2 cellular contexts compared by ENCODE assay signal in the genomic region with DNA sequence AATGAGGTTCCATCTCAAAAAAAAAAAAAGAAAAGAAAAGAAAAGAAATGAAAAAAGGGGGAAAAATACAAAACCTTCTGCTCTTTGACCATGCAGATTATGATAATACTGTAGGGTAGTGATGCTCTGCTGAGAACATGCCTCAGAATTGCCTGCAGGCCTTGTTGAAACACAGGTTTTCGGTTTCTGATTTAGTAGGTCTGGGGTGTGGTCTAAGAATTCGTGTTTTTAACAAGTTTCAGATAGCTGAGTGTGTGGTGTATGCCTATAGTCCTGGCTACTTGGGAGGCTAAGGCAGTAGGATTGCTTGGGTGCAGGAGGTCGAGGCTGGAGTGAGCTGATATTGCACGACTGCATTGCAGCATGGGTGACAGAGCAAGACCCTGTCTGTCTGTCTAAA.
TF ChIP-seq lines count a peak whose summit lies in the region.

No MANE protein-coding gene starts in this region.

TF ChIP-seq in A549, 52 proteins besides CTCF, POLR2A, EP300 and RAD21:
- TF ChIP-seq HOXB13 (CRISPR knock-in tag; IDR thresholded peaks at IDR 0.05; ENCODE audit: low read depth) (no peak), SREBF2 (IDR thresholded peaks at IDR 0.05) (no peak), KDM5A (IDR thresholded peaks at IDR 0.05) (no peak), HOXB5 (CRISPR knock-in tag; IDR thresholded peaks at IDR 0.05) (no peak), CHD4 (IDR thresholded peaks at IDR 0.05; ENCODE audit: borderline replicate concordance) (no peak), RNF2 (IDR thresholded peaks at IDR 0.05; ENCODE audit: borderline replicate concordance, low read depth) (no peak), MAFK (IDR thresholded peaks at IDR 0.05; ENCODE audit: partially characterized antibody) (no peak), EHF (CRISPR knock-in tag; IDR thresholded peaks at IDR 0.05) (no peak), HOXA7 (CRISPR knock-in tag; IDR thresholded peaks at IDR 0.05) (no peak), RCOR1 (IDR thresholded peaks at IDR 0.05; ENCODE audit: low read depth, low read length) (no peak), NR3C1 (IDR thresholded peaks at IDR 0.05) (no peak), HDAC2 (IDR thresholded peaks at IDR 0.05) (no peak)
- TF ChIP-seq, protein P1, sequence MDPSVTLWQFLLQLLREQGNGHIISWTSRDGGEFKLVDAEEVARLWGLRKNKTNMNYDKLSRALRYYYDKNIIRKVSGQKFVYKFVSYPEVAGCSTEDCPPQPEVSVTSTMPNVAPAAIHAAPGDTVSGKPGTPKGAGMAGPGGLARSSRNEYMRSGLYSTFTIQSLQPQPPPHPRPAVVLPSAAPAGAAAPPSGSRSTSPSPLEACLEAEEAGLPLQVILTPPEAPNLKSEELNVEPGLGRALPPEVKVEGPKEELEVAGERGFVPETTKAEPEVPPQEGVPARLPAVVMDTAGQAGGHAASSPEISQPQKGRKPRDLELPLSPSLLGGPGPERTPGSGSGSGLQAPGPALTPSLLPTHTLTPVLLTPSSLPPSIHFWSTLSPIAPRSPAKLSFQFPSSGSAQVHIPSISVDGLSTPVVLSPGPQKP (IDR thresholded peaks at IDR 0.05; ENCODE audit: low read depth, low read length): no peak
- TF ChIP-seq, protein P2, sequence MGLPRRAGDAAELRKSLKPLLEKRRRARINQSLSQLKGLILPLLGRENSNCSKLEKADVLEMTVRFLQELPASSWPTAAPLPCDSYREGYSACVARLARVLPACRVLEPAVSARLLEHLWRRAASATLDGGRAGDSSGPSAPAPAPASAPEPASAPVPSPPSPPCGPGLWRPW (IDR thresholded peaks at IDR 0.05): no peak
- TF ChIP-seq, protein P3, sequence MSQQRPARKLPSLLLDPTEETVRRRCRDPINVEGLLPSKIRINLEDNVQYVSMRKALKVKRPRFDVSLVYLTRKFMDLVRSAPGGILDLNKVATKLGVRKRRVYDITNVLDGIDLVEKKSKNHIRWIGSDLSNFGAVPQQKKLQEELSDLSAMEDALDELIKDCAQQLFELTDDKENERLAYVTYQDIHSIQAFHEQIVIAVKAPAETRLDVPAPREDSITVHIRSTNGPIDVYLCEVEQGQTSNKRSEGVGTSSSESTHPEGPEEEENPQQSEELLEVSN (IDR thresholded peaks at IDR 0.05; ENCODE audit: borderline replicate concordance, low read depth): no peak
- TF ChIP-seq, protein P4, sequence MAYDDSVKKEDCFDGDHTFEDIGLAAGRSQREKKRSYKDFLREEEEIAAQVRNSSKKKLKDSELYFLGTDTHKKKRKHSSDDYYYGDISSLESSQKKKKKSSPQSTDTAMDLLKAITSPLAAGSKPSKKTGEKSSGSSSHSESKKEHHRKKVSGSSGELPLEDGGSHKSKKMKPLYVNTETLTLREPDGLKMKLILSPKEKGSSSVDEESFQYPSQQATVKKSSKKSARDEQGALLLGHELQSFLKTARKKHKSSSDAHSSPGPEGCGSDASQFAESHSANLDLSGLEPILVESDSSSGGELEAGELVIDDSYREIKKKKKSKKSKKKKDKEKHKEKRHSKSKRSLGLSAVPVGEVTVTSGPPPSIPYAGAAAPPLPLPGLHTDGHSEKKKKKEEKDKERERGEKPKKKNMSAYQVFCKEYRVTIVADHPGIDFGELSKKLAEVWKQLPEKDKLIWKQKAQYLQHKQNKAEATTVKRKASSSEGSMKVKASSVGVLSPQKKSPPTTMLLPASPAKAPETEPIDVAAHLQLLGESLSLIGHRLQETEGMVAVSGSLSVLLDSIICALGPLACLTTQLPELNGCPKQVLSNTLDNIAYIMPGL (CRISPR knock-in tag; IDR thresholded peaks at IDR 0.05; ENCODE audit: borderline replicate concordance): no peak
- TF ChIP-seq, protein P5, sequence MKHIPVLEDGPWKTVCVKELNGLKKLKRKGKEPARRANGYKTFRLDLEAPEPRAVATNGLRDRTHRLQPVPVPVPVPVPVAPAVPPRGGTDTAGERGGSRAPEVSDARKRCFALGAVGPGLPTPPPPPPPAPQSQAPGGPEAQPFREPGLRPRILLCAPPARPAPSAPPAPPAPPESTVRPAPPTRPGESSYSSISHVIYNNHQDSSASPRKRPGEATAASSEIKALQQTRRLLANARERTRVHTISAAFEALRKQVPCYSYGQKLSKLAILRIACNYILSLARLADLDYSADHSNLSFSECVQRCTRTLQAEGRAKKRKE (CRISPR knock-in tag; IDR thresholded peaks at IDR 0.05; ENCODE audit: low read depth): no peak

TF ChIP-seq in GM12878, 131 proteins besides CTCF, POLR2A, EP300 and RAD21:
- TF ChIP-seq POLR2AphosphoS5 (IDR thresholded peaks at IDR 0.05; ENCODE audit: low read length): no peak
- TF ChIP-seq, protein P6, sequence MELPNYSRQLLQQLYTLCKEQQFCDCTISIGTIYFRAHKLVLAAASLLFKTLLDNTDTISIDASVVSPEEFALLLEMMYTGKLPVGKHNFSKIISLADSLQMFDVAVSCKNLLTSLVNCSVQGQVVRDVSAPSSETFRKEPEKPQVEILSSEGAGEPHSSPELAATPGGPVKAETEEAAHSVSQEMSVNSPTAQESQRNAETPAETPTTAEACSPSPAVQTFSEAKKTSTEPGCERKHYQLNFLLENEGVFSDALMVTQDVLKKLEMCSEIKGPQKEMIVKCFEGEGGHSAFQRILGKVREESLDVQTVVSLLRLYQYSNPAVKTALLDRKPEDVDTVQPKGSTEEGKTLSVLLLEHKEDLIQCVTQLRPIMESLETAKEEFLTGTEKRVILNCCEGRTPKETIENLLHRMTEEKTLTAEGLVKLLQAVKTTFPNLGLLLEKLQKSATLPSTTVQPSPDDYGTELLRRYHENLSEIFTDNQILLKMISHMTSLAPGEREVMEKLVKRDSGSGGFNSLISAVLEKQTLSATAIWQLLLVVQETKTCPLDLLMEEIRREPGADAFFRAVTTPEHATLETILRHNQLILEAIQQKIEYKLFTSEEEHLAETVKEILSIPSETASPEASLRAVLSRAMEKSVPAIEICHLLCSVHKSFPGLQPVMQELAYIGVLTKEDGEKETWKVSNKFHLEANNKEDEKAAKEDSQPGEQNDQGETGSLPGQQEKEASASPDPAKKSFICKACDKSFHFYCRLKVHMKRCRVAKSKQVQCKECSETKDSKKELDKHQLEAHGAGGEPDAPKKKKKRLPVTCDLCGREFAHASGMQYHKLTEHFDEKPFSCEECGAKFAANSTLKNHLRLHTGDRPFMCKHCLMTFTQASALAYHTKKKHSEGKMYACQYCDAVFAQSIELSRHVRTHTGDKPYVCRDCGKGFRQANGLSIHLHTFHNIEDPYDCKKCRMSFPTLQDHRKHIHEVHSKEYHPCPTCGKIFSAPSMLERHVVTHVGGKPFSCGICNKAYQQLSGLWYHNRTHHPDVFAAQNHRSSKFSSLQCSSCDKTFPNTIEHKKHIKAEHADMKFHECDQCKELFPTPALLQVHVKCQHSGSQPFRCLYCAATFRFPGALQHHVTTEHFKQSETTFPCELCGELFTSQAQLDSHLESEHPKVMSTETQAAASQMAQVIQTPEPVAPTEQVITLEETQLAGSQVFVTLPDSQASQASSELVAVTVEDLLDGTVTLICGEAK (IDR thresholded peaks at IDR 0.05; ENCODE audit: borderline replicate concordance): no peak
- TF ChIP-seq BHLHE40 (IDR thresholded peaks at IDR 0.05; ENCODE audit: borderline replicate concordance in 1 of 2, low read depth in 2 of 2, low read length in 1 of 2): no peak
- TF ChIP-seq, protein P7, sequence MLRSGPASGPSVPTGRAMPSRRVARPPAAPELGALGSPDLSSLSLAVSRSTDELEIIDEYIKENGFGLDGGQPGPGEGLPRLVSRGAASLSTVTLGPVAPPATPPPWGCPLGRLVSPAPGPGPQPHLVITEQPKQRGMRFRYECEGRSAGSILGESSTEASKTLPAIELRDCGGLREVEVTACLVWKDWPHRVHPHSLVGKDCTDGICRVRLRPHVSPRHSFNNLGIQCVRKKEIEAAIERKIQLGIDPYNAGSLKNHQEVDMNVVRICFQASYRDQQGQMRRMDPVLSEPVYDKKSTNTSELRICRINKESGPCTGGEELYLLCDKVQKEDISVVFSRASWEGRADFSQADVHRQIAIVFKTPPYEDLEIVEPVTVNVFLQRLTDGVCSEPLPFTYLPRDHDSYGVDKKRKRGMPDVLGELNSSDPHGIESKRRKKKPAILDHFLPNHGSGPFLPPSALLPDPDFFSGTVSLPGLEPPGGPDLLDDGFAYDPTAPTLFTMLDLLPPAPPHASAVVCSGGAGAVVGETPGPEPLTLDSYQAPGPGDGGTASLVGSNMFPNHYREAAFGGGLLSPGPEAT (IDR thresholded peaks at IDR 0.05; ENCODE audit: low read depth): no peak
- no peak for TF ChIP-seq CHD4 (IDR thresholded peaks at IDR 0.05)
- TF ChIP-seq ZSCAN29 (IDR thresholded peaks at IDR 0.05): no peak
- TF ChIP-seq TCF7 (IDR thresholded peaks at IDR 0.05; ENCODE audit: borderline replicate concordance): no peak
- TF ChIP-seq MEF2A (IDR thresholded peaks at IDR 0.05; ENCODE audit: insufficient read depth, low read depth, low read length): no peak
- TF ChIP-seq KDM1A (IDR thresholded peaks at IDR 0.05; ENCODE audit: borderline replicate concordance): no peak
- TF ChIP-seq NFYA (IDR thresholded peaks at IDR 0.05; ENCODE audit: borderline replicate concordance, low read depth, low read length): no peak
- no peak for TF ChIP-seq IKZF1 (conservative IDR thresholded peaks at IDR 0.05)
- TF ChIP-seq, protein P8, sequence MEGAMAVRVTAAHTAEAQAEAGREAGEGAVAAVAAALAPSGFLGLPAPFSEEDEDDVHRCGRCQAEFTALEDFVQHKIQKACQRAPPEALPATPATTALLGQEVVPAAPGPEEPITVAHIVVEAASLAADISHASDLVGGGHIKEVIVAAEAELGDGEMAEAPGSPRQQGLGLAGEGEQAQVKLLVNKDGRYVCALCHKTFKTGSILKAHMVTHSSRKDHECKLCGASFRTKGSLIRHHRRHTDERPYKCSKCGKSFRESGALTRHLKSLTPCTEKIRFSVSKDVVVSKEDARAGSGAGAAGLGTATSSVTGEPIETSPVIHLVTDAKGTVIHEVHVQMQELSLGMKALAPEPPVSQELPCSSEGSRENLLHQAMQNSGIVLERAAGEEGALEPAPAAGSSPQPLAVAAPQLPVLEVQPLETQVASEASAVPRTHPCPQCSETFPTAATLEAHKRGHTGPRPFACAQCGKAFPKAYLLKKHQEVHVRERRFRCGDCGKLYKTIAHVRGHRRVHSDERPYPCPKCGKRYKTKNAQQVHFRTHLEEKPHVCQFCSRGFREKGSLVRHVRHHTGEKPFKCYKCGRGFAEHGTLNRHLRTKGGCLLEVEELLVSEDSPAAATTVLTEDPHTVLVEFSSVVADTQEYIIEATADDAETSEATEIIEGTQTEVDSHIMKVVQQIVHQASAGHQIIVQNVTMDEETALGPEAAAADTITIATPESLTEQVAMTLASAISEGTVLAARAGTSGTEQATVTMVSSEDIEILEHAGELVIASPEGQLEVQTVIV (IDR thresholded peaks at IDR 0.05; ENCODE audit: borderline replicate concordance, partially characterized antibody): no peak
- TF ChIP-seq, protein P9, sequence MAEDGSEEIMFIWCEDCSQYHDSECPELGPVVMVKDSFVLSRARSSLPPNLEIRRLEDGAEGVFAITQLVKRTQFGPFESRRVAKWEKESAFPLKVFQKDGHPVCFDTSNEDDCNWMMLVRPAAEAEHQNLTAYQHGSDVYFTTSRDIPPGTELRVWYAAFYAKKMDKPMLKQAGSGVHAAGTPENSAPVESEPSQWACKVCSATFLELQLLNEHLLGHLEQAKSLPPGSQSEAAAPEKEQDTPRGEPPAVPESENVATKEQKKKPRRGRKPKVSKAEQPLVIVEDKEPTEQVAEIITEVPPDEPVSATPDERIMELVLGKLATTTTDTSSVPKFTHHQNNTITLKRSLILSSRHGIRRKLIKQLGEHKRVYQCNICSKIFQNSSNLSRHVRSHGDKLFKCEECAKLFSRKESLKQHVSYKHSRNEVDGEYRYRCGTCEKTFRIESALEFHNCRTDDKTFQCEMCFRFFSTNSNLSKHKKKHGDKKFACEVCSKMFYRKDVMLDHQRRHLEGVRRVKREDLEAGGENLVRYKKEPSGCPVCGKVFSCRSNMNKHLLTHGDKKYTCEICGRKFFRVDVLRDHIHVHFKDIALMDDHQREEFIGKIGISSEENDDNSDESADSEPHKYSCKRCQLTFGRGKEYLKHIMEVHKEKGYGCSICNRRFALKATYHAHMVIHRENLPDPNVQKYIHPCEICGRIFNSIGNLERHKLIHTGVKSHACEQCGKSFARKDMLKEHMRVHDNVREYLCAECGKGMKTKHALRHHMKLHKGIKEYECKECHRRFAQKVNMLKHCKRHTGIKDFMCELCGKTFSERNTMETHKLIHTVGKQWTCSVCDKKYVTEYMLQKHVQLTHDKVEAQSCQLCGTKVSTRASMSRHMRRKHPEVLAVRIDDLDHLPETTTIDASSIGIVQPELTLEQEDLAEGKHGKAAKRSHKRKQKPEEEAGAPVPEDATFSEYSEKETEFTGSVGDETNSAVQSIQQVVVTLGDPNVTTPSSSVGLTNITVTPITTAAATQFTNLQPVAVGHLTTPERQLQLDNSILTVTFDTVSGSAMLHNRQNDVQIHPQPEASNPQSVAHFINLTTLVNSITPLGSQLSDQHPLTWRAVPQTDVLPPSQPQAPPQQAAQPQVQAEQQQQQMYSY (CRISPR knock-in tag; IDR thresholded peaks at IDR 0.05): no peak
- TF ChIP-seq, protein P10, sequence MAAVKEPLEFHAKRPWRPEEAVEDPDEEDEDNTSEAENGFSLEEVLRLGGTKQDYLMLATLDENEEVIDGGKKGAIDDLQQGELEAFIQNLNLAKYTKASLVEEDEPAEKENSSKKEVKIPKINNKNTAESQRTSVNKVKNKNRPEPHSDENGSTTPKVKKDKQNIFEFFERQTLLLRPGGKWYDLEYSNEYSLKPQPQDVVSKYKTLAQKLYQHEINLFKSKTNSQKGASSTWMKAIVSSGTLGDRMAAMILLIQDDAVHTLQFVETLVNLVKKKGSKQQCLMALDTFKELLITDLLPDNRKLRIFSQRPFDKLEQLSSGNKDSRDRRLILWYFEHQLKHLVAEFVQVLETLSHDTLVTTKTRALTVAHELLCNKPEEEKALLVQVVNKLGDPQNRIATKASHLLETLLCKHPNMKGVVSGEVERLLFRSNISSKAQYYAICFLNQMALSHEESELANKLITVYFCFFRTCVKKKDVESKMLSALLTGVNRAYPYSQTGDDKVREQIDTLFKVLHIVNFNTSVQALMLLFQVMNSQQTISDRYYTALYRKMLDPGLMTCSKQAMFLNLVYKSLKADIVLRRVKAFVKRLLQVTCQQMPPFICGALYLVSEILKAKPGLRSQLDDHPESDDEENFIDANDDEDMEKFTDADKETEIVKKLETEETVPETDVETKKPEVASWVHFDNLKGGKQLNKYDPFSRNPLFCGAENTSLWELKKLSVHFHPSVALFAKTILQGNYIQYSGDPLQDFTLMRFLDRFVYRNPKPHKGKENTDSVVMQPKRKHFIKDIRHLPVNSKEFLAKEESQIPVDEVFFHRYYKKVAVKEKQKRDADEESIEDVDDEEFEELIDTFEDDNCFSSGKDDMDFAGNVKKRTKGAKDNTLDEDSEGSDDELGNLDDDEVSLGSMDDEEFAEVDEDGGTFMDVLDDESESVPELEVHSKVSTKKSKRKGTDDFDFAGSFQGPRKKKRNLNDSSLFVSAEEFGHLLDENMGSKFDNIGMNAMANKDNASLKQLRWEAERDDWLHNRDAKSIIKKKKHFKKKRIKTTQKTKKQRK (IDR thresholded peaks at IDR 0.05; ENCODE audit: low read depth, low read length): no peak
